10 cellular contexts compared by ENCODE assay signal in the genomic region with DNA sequence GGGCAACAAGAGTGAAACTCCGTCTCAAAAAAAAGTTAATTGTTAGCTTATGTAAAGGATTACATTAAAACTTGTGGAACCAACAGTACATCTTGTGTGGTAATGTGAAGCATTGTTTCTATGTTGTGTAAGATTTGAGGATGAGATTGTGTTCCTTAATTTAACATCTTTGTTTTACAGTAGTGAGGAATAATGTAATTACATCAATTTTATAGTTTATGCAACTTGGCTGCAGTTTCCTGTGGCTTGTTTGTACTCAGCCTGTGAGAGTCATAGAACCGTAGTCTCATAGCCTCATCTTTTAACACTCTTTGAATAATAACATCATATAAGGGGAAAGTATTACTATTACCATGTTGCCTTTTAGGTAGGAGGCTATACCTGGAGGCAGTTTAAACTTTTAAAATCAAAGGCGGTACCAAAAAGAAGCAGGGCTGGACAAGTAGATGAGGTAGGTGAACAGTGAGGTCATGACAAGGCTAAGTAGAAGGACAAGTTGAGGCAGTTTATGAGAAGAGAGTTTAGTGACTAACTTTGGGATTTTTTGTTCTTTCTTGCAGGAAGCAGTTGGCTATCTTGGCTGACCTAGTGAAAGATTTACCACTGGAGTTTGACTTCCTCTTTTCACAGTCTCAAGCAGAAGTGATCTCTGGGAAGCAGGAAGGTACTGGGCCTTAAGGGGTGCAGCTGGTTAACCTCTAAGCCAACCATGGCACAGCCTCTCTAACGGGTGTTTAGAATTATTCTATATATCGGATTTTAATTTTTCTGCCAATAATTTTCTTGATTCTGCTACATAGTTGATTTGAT. TPM values are rescaled to one million over a fixed set of nuclear protein-coding genes. Genes with fewer than 3 reads are reported as not detected.
DNase-seq lines count a peak whose midpoint lies in the region; ATAC-seq and TF ChIP-seq lines count a peak whose summit lies in the region.
"Had no signal": no experiment of that assay in that cellular context is flagged by ENCODE, and none has a peak within 500 bp of the region (broad histone marks: within the 10 kb centered on the region; RNA-seq: fewer than 3 reads in every experiment).

No MANE protein-coding gene starts in this region.

- no peaks in the 10 kb centered on the region for H3K9me3 ChIP-seq in colonic mucosa

- no peaks in the 10 kb centered on the region for H3K27me3 ChIP-seq in colonic mucosa

- ATAC-seq in GM19467 (IDR thresholded peaks at IDR 0.05; ENCODE audit: unreplicated experiment) (peak; percentile 72), HG03460 (IDR thresholded peaks at IDR 0.05; ENCODE audit: unreplicated experiment) (peak; percentile 93)

- no peak overlapping the region for H3K4me3 ChIP-seq in colonic mucosa

- peak overlapping the region; percentile 58 for H3K27ac ChIP-seq in colonic mucosa

- peak; percentile 42 for DNase-seq in Ammon's horn (ENCODE audit: low spot score)
- DNase-seq in colonic mucosa, result peak; percentile 34
- no peak for DNase-seq in NCI-H2081 treated with DMSO at 0.1 percent for 48 hours (lab: John Stamatoyannopoulos, UW)
- DNase-seq in stimulated activated CD4-positive, alpha-beta T cell treated with anti-CD3 and anti-CD28 coated beads, Interleukin-2, amount 100 ng/mL, for 24 hours, result no peak
- DNase-seq in activated T-cell treated with anti-CD3 and anti-CD28 coated beads, Interleukin-2, amount 50 U/mL, for 1 hour, result no peak
- DNase-seq in stimulated activated CD8-positive, alpha-beta memory T cell treated with anti-CD3 and anti-CD28 coated beads, Interleukin-4, amount 100 ng/mL, for 48 hours, result no peak
- DNase-seq: midbrain, NCI-H1105 treated with DMSO at 0.1 percent for 48 hours had no signal

- no peaks in the 10 kb centered on the region for H3K36me3 ChIP-seq in colonic mucosa

- H3K4me1 ChIP-seq in colonic mucosa, result peaks cover 8% of the 10 kb centered on the region

- no peak overlapping the region for H3K9ac ChIP-seq in colonic mucosa (ENCODE audit: low read depth in 2 of 2, low read length in 2 of 2)

- intact Hi-C loops in colonic mucosa (cut with DNase I), result no loop called here

- no peak for TF ChIP-seq CTCF in colonic mucosa (IDR thresholded peaks at IDR 0.05)

RNA-seq across cellular contexts. Expression of gene ENTPD7, which starts 26.1 kb away (rescaled TPM):
- 10 to 100 TPM; 22.6 to 23.9 TPM for total RNA-seq in colonic mucosa

RNA-seq across cellular contexts. Expression of gene COX15, which starts 46.5 kb away (rescaled TPM):
- 10 to 100 TPM; 48.1 to 50.1 TPM for total RNA-seq in colonic mucosa

RNA-seq across cellular contexts. Expression of gene CUTC, which starts 46.6 kb away (rescaled TPM):
- total RNA-seq in colonic mucosa, result 10 to 100 TPM; 11.2 to 15.6 TPM

Comparison
In these comparisons a context has a peak if more than half of its experiments do, and no peak if none do; other contexts are left out.
1. DNase-seq: peak in Ammon's horn (single experiment) and colonic mucosa (single experiment); none in NCI-H2081 treated with DMSO at 0.1 percent for 48 hours (single experiment), stimulated activated CD4-positive, alpha-beta T cell treated with anti-CD3 and anti-CD28 coated beads, Interleukin-2, amount 100 ng/mL, for 24 hours (0 of 2), activated T-cell treated with anti-CD3 and anti-CD28 coated beads, Interleukin-2, amount 50 U/mL, for 1 hour (single experiment) and stimulated activated CD8-positive, alpha-beta memory T cell treated with anti-CD3 and anti-CD28 coated beads, Interleukin-4, amount 100 ng/mL, for 48 hours (single experiment).